In the genomic region with DNA sequence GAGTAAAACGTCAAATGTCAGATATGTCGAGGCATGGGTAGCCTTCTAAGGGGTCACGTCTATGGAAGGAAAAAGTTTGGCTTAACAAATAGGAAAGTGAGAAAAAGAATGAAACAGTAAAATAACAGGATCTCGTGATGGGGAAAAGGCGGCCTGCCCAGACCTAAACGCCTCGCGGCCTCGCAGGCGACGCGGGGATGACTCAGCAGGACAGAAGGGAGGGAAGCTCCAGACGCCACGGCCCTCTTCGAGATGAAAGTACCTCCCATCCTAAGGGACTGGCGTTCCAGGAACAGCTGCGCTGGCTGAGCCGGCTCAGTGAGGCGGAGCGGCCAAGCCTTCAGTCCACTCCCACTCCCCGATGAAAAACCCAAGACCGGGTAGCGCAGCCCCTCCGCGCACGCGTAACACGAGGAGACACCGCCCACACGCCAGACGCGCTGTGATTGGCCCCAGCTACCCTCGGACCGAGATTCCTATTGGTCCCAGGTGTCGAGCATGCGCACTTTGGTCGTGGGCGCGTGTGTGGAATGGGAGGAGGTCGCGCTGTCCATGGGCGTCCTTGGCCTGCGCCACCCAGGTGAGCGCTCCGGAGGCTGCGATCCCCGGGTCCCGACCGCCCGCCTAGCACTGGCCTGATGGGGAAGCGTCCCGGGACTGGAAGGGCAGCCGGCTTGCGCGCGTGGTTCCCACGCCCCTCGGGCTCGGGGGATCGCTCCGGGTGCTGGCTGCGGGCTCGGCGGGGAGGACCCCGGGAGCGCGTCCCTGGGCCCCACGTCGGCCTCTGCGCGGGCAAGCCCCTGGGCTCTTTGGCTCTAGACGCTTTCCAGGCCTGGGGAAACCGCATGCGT, we compare ENCODE assay signal across 1 cellular context.
TF ChIP-seq lines count a peak whose summit lies in the region.

No MANE protein-coding gene starts in this region.

TF ChIP-seq in HepG2, 621 proteins besides CTCF, POLR2A, EP300 and RAD21 (continued from another document and continues in another):
- TF ChIP-seq, protein P1, sequence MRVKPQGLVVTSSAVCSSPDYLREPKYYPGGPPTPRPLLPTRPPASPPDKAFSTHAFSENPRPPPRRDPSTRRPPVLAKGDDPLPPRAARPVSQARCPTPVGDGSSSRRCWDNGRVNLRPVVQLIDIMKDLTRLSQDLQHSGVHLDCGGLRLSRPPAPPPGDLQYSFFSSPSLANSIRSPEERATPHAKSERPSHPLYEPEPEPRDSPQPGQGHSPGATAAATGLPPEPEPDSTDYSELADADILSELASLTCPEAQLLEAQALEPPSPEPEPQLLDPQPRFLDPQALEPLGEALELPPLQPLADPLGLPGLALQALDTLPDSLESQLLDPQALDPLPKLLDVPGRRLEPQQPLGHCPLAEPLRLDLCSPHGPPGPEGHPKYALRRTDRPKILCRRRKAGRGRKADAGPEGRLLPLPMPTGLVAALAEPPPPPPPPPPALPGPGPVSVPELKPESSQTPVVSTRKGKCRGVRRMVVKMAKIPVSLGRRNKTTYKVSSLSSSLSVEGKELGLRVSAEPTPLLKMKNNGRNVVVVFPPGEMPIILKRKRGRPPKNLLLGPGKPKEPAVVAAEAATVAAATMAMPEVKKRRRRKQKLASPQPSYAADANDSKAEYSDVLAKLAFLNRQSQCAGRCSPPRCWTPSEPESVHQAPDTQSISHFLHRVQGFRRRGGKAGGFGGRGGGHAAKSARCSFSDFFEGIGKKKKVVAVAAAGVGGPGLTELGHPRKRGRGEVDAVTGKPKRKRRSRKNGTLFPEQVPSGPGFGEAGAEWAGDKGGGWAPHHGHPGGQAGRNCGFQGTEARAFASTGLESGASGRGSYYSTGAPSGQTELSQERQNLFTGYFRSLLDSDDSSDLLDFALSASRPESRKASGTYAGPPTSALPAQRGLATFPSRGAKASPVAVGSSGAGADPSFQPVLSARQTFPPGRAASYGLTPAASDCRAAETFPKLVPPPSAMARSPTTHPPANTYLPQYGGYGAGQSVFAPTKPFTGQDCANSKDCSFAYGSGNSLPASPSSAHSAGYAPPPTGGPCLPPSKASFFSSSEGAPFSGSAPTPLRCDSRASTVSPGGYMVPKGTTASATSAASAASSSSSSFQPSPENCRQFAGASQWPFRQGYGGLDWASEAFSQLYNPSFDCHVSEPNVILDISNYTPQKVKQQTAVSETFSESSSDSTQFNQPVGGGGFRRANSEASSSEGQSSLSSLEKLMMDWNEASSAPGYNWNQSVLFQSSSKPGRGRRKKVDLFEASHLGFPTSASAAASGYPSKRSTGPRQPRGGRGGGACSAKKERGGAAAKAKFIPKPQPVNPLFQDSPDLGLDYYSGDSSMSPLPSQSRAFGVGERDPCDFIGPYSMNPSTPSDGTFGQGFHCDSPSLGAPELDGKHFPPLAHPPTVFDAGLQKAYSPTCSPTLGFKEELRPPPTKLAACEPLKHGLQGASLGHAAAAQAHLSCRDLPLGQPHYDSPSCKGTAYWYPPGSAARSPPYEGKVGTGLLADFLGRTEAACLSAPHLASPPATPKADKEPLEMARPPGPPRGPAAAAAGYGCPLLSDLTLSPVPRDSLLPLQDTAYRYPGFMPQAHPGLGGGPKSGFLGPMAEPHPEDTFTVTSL (CRISPR knock-in tag; IDR thresholded peaks at IDR 0.05; ENCODE audit: borderline replicate concordance), result 0 out of 2 replicates have a peak, but pooled peaks have one; percentile 30
- peak; percentile 31; the same call in 1 of the 2 replicates for TF ChIP-seq POGZ (CRISPR knock-in tag; IDR thresholded peaks at IDR 0.05)
- no peak for TF ChIP-seq ZNF674 (CRISPR knock-in tag; IDR thresholded peaks at IDR 0.05; ENCODE audit: low read depth)
- no peak for TF ChIP-seq CBFB (CRISPR knock-in tag; IDR thresholded peaks at IDR 0.05)
- TF ChIP-seq PITX1 (CRISPR knock-in tag; IDR thresholded peaks at IDR 0.05), result no peak
- no peak for TF ChIP-seq ATF1 (CRISPR knock-in tag; IDR thresholded peaks at IDR 0.05)
- peak; percentile 15; the same call in 1 of the 2 replicates for TF ChIP-seq HOXA3 (CRISPR knock-in tag; IDR thresholded peaks at IDR 0.05)
- no peak for TF ChIP-seq PRPF4 (IDR thresholded peaks at IDR 0.05; ENCODE audit: low read depth, low read length, poor library complexity, severe bottlenecking)
- TF ChIP-seq, protein P2, sequence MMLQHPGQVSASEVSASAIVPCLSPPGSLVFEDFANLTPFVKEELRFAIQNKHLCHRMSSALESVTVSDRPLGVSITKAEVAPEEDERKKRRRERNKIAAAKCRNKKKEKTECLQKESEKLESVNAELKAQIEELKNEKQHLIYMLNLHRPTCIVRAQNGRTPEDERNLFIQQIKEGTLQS (CRISPR knock-in tag; IDR thresholded peaks at IDR 0.05), result peak; percentile 73; the same call in 1 of the 2 replicates
- peak in 1 of 2 experiments; percentile 82; a peak in 3 of 4 replicates for TF ChIP-seq HMGXB4 (CRISPR knock-in tag; IDR thresholded peaks at IDR 0.05; ENCODE audit: borderline replicate concordance in 1 of 2, low read depth in 1 of 2)
- TF ChIP-seq HMGXB3 (CRISPR knock-in tag; IDR thresholded peaks at IDR 0.05; ENCODE audit: borderline replicate concordance), result 0 out of 2 replicates have a peak, but pooled peaks have one; percentile 47
- peak; percentile 92 for TF ChIP-seq NFE2L2 (IDR thresholded peaks at IDR 0.05; ENCODE audit: low read length)
- TF ChIP-seq YEATS4 (CRISPR knock-in tag; IDR thresholded peaks at IDR 0.05; ENCODE audit: borderline replicate concordance), result peak; percentile 44
- TF ChIP-seq NFE2 (CRISPR knock-in tag; IDR thresholded peaks at IDR 0.05), result peak; percentile 92
- TF ChIP-seq SMARCC2 (IDR thresholded peaks at IDR 0.05), result no peak
- no peak for TF ChIP-seq SIN3A (IDR thresholded peaks at IDR 0.05; ENCODE audit: borderline replicate concordance, low read depth, low read length)
- no peak for TF ChIP-seq FOXP1 (IDR thresholded peaks at IDR 0.05)
- no peak for TF ChIP-seq FOXP1 (CRISPR knock-in tag; IDR thresholded peaks at IDR 0.05)
- no peak for TF ChIP-seq PAF1 (CRISPR knock-in tag; IDR thresholded peaks at IDR 0.05)
- no peak for TF ChIP-seq ZFP90 (CRISPR knock-in tag; IDR thresholded peaks at IDR 0.05; ENCODE audit: borderline replicate concordance)
- no peak for TF ChIP-seq ZFP36L2 (CRISPR knock-in tag; IDR thresholded peaks at IDR 0.05)
- TF ChIP-seq MED1 (CRISPR knock-in tag; IDR thresholded peaks at IDR 0.05), result no peak
- TF ChIP-seq ZNF549 (CRISPR knock-in tag; IDR thresholded peaks at IDR 0.05), result no peak
- no peak for TF ChIP-seq ZNF460 (CRISPR knock-in tag; IDR thresholded peaks at IDR 0.05; ENCODE audit: borderline replicate concordance)
- TF ChIP-seq ARNTL (CRISPR knock-in tag; IDR thresholded peaks at IDR 0.05), result peak; percentile 54; the same call in 1 of the 2 replicates
- 0 out of 2 replicates have a peak, but pooled peaks have one; percentile 35 for TF ChIP-seq ZNF598 (CRISPR knock-in tag; IDR thresholded peaks at IDR 0.05; ENCODE audit: borderline replicate concordance)
- TF ChIP-seq, protein P3, sequence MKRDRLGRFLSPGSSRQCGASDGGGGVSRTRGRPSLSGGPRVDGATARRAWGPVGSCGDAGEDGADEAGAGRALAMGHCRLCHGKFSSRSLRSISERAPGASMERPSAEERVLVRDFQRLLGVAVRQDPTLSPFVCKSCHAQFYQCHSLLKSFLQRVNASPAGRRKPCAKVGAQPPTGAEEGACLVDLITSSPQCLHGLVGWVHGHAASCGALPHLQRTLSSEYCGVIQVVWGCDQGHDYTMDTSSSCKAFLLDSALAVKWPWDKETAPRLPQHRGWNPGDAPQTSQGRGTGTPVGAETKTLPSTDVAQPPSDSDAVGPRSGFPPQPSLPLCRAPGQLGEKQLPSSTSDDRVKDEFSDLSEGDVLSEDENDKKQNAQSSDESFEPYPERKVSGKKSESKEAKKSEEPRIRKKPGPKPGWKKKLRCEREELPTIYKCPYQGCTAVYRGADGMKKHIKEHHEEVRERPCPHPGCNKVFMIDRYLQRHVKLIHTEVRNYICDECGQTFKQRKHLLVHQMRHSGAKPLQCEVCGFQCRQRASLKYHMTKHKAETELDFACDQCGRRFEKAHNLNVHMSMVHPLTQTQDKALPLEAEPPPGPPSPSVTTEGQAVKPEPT (CRISPR knock-in tag; IDR thresholded peaks at IDR 0.05; ENCODE audit: low read depth), result 0 out of 2 replicates have a peak, but pooled peaks have one; percentile 40
- TF ChIP-seq TERF1 (CRISPR knock-in tag; IDR thresholded peaks at IDR 0.05), result no peak
- TF ChIP-seq ZSCAN31 (CRISPR knock-in tag; IDR thresholded peaks at IDR 0.05; ENCODE audit: low read depth), result peak; percentile 37; the same call in 1 of the 2 replicates
- TF ChIP-seq ZBTB7A (CRISPR knock-in tag; IDR thresholded peaks at IDR 0.05), result no peak
- no peak for TF ChIP-seq ZNF775 (CRISPR knock-in tag; IDR thresholded peaks at IDR 0.05; ENCODE audit: borderline replicate concordance)
- TF ChIP-seq HINFP (CRISPR knock-in tag; IDR thresholded peaks at IDR 0.05; ENCODE audit: low read depth), result no peak
- TF ChIP-seq, protein P4, sequence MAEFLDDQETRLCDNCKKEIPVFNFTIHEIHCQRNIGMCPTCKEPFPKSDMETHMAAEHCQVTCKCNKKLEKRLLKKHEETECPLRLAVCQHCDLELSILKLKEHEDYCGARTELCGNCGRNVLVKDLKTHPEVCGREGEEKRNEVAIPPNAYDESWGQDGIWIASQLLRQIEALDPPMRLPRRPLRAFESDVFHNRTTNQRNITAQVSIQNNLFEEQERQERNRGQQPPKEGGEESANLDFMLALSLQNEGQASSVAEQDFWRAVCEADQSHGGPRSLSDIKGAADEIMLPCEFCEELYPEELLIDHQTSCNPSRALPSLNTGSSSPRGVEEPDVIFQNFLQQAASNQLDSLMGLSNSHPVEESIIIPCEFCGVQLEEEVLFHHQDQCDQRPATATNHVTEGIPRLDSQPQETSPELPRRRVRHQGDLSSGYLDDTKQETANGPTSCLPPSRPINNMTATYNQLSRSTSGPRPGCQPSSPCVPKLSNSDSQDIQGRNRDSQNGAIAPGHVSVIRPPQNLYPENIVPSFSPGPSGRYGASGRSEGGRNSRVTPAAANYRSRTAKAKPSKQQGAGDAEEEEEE (CRISPR knock-in tag; IDR thresholded peaks at IDR 0.05; ENCODE audit: borderline replicate concordance), result no peak
